Comparison of ENCODE assay signal across 1 cellular context in genomic region chr22:45478108-45478771, GRCh38.
A peak's percentile ranks its signal among the peaks of the same experiment; 100 is the strongest.
TF ChIP-seq lines count a peak whose summit lies in the region.

No MANE protein-coding gene starts in this region.

TF ChIP-seq in SK-N-SH, 30 proteins besides CTCF, POLR2A, EP300 and RAD21:
- no peak for TF ChIP-seq GABPA (IDR thresholded peaks at IDR 0.05; ENCODE audit: low read depth)
- TF ChIP-seq, protein P1, sequence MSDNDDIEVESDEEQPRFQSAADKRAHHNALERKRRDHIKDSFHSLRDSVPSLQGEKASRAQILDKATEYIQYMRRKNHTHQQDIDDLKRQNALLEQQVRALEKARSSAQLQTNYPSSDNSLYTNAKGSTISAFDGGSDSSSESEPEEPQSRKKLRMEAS (IDR thresholded peaks at IDR 0.05; ENCODE audit: low read depth): no peak
- peak; percentile 53; the same call in 1 of the 2 replicates for TF ChIP-seq TCF12 (IDR thresholded peaks at IDR 0.05)
